Comparison of ENCODE assay signal across 11 cellular contexts in the genomic region with DNA sequence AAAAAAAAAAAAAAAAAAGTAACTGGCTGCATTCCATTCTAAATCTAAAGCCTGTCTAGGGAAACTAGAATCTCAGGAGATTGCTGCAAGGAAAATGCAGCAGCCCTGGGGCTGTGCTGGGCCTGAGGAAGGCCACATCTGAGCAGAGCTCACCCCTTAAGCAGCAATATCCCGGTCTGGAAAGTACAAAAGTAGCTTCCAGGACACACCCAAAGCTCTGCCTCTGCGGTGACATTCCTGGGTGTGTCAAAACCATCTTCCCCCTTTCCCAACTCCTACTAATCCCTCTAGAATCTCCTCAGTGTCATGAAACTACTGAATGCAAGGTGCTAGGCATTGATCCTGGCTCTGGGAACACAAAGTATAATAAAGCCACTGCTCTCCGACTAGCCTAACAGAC. TPM values are rescaled to one million over a fixed set of nuclear protein-coding genes. Genes with fewer than 3 reads are reported as not detected.
A peak's percentile ranks its signal among the peaks of the same experiment; 100 is the strongest.
DNase-seq lines count a peak whose midpoint lies in the region; ATAC-seq and TF ChIP-seq lines count a peak whose summit lies in the region.
"Had no signal": no experiment of that assay in that cellular context is flagged by ENCODE, and none has a peak within 500 bp of the region (broad histone marks: within the 10 kb centered on the region; RNA-seq: fewer than 3 reads in every experiment).

No MANE protein-coding gene starts in this region.

- DNase-seq in activated T-cell treated with anti-CD3 and anti-CD28 coated beads, Interleukin-2, amount 50 U/mL, for 24 hours = no peak
- DNase-seq in activated T-cell treated with anti-CD3 and anti-CD28 coated beads, Interleukin-2, amount 50 U/mL, for 4 hours = no peak
- DNase-seq in activated T-helper 1 cell treated with anti-CD3 and anti-CD28 coated beads, Interleukin-12 subunit alpha, Interleukin-12 subunit beta, Interleukin-2, Interleukin-4 antibody, amounts not matched to agents 30 ng/mL and 10 ng/mL and 1 ng/mL, durations not matched to agents 14 hours and 24 hours and 36 hours (ENCODE audit: low spot score) = no peak
- DNase-seq in kidney glomerular epithelial cell (lab: John Stamatoyannopoulos, UW) (peak; percentile 28), transverse colon (peak; percentile 25), esophagus muscularis mucosa (ENCODE audit: extremely low spot score) (no peak), iPS-NIHi7 (ENCODE audit: extremely low spot score) (no peak)
- DNase-seq: NCI-H187, NCI-H510A treated with DMSO at 0.1 percent for 48 hours, Peyer's patch had no signal

- intact Hi-C loops in activated T-helper 1 cell treated with anti-CD3 and anti-CD28 coated beads, Interleukin-12 subunit alpha, Interleukin-12 subunit beta, Interleukin-2, Interleukin-4 antibody, amounts not matched to agents 30 ng/mL and 10 ng/mL and 1 ng/mL, durations not matched to agents 14 hours and 24 hours and 36 hours (cut with micrococcal nuclease) = no loop called here
- intact Hi-C loops in transverse colon (cut with DNase I; ENCODE audit: low total_unique reads) (no loop called here), esophagus muscularis mucosa (cut with DNase I) (no loop called here)

- no peaks in the 10 kb centered on the region for H3K9me3 Mint-ChIP-seq in activated T-cell treated with anti-CD3 and anti-CD28 coated beads, Interleukin-2, amount 50 U/mL, for 24 hours
- no peaks in the 10 kb centered on the region for H3K9me3 Mint-ChIP-seq in activated T-cell treated with anti-CD3 and anti-CD28 coated beads, Interleukin-2, amount 50 U/mL, for 4 hours
- H3K9me3 Mint-ChIP-seq in activated T-helper 1 cell treated with anti-CD3 and anti-CD28 coated beads, Interleukin-12 subunit alpha, Interleukin-12 subunit beta, Interleukin-2, Interleukin-4 antibody, amounts not matched to agents 30 ng/mL and 10 ng/mL and 1 ng/mL, durations not matched to agents 14 hours and 24 hours and 36 hours = no peaks in the 10 kb centered on the region

- no peaks in the 10 kb centered on the region for H3K36me3 ChIP-seq in transverse colon
- no peaks in the 10 kb centered on the region for H3K36me3 ChIP-seq in esophagus muscularis mucosa
- H3K36me3 ChIP-seq: Peyer's patch had no signal

- TF ChIP-seq EP300 in transverse colon (IDR thresholded peaks at IDR 0.05; ENCODE audit: low read depth) (no peak), esophagus muscularis mucosa (IDR thresholded peaks at IDR 0.05) (no peak)

- peak overlapping the region; percentile 8 for H3K27ac Mint-ChIP-seq in activated T-cell treated with anti-CD3 and anti-CD28 coated beads, Interleukin-2, amount 50 U/mL, for 24 hours
- no peak overlapping the region for H3K27ac Mint-ChIP-seq in activated T-helper 1 cell treated with anti-CD3 and anti-CD28 coated beads, Interleukin-12 subunit alpha, Interleukin-12 subunit beta, Interleukin-2, Interleukin-4 antibody, amounts not matched to agents 30 ng/mL and 10 ng/mL and 1 ng/mL, durations not matched to agents 14 hours and 24 hours and 36 hours

- WGBS in transverse colon (ENCODE audit: low coverage in 1 of 2), 2 donors = 56% methylated on average over 3 of the region's 3 CpGs; no CpG with 5 or more reads in 1 of the 2 donors
- WGBS in esophagus muscularis mucosa = 84% methylated on average over 3 of the region's 3 CpGs

- no peaks in the 10 kb centered on the region for H3K9me3 ChIP-seq in transverse colon
- no peaks in the 10 kb centered on the region for H3K9me3 ChIP-seq in esophagus muscularis mucosa
- H3K9me3 ChIP-seq: Peyer's patch had no signal

- TF ChIP-seq CTCF in transverse colon (IDR thresholded peaks at IDR 0.05) (no peak), esophagus muscularis mucosa (IDR thresholded peaks at IDR 0.05) (no peak)

- peaks cover 0 to 11% (median 0%) of the 10 kb centered on the region in 4 donors for H3K4me1 ChIP-seq in transverse colon
- peaks cover 2 to 7% (median 5%) of the 10 kb centered on the region in 4 donors for H3K4me1 ChIP-seq in esophagus muscularis mucosa

- no peaks in the 10 kb centered on the region for H3K27me3 Mint-ChIP-seq in activated T-cell treated with anti-CD3 and anti-CD28 coated beads, Interleukin-2, amount 50 U/mL, for 24 hours
- H3K27me3 Mint-ChIP-seq in activated T-cell treated with anti-CD3 and anti-CD28 coated beads, Interleukin-2, amount 50 U/mL, for 4 hours (ENCODE audit: low read depth) = no peaks in the 10 kb centered on the region
- H3K27me3 Mint-ChIP-seq in activated T-helper 1 cell treated with anti-CD3 and anti-CD28 coated beads, Interleukin-12 subunit alpha, Interleukin-12 subunit beta, Interleukin-2, Interleukin-4 antibody, amounts not matched to agents 30 ng/mL and 10 ng/mL and 1 ng/mL, durations not matched to agents 14 hours and 24 hours and 36 hours (ENCODE audit: insufficient read depth) = no peaks in the 10 kb centered on the region

- ATAC-seq in activated T-cell treated with anti-CD3 and anti-CD28 coated beads, Interleukin-2, amount 50 U/mL, for 4 hours = no peak
- ATAC-seq in GM18517 (IDR thresholded peaks at IDR 0.05; ENCODE audit: unreplicated experiment) = no peak

- H3K4me3 Mint-ChIP-seq in activated T-cell treated with anti-CD3 and anti-CD28 coated beads, Interleukin-2, amount 50 U/mL, for 24 hours = no peak overlapping the region
- no peak overlapping the region for H3K4me3 Mint-ChIP-seq in activated T-cell treated with anti-CD3 and anti-CD28 coated beads, Interleukin-2, amount 50 U/mL, for 4 hours
- peak overlapping the region; percentile 2 for H3K4me3 Mint-ChIP-seq in activated T-helper 1 cell treated with anti-CD3 and anti-CD28 coated beads, Interleukin-12 subunit alpha, Interleukin-12 subunit beta, Interleukin-2, Interleukin-4 antibody, amounts not matched to agents 30 ng/mL and 10 ng/mL and 1 ng/mL, durations not matched to agents 14 hours and 24 hours and 36 hours

- in situ Hi-C loops in transverse colon (cut with MboI; ENCODE audit: low pct_ligation_motif_present in 1 of 4, low pct_unique_long_range_greater_than_20kb in 1 of 4, low sequenced_read_pairs in 3 of 4) = no loop called here

- TF ChIP-seq POLR2A in transverse colon (IDR thresholded peaks at IDR 0.05) = no peak
- no peak for TF ChIP-seq POLR2A in esophagus muscularis mucosa (IDR thresholded peaks at IDR 0.05; ENCODE audit: low read depth)

- H3K4me3 ChIP-seq in transverse colon (no peak overlapping the region), esophagus muscularis mucosa (no peak overlapping the region)
- H3K4me3 ChIP-seq: Peyer's patch had no signal

- peaks cover 44% of the 10 kb centered on the region for H3K36me3 Mint-ChIP-seq in activated T-cell treated with anti-CD3 and anti-CD28 coated beads, Interleukin-2, amount 50 U/mL, for 24 hours (ENCODE audit: low read depth)
- H3K36me3 Mint-ChIP-seq in activated T-cell treated with anti-CD3 and anti-CD28 coated beads, Interleukin-2, amount 50 U/mL, for 4 hours (ENCODE audit: insufficient read depth) = peaks cover 13% of the 10 kb centered on the region
- peaks cover 36% of the 10 kb centered on the region for H3K36me3 Mint-ChIP-seq in activated T-helper 1 cell treated with anti-CD3 and anti-CD28 coated beads, Interleukin-12 subunit alpha, Interleukin-12 subunit beta, Interleukin-2, Interleukin-4 antibody, amounts not matched to agents 30 ng/mL and 10 ng/mL and 1 ng/mL, durations not matched to agents 14 hours and 24 hours and 36 hours (ENCODE audit: low read depth)

- no peak overlapping the region for H3K27ac ChIP-seq in transverse colon
- no peak overlapping the region for H3K27ac ChIP-seq in esophagus muscularis mucosa (replicated peaks in 1 of 4)
- H3K27ac ChIP-seq: Peyer's patch had no signal

- H3K27me3 ChIP-seq in transverse colon = no peaks in the 10 kb centered on the region
- H3K27me3 ChIP-seq in esophagus muscularis mucosa = peaks cover 0 to 63% (median 4%) of the 10 kb centered on the region in 4 donors
- H3K27me3 ChIP-seq: Peyer's patch had no signal

- H3K4me1 Mint-ChIP-seq in activated T-cell treated with anti-CD3 and anti-CD28 coated beads, Interleukin-2, amount 50 U/mL, for 24 hours (ENCODE audit: low read depth) = peaks cover 62% of the 10 kb centered on the region
- H3K4me1 Mint-ChIP-seq in activated T-cell treated with anti-CD3 and anti-CD28 coated beads, Interleukin-2, amount 50 U/mL, for 4 hours (ENCODE audit: low read depth) = peaks cover 58% of the 10 kb centered on the region
- peaks cover 60% of the 10 kb centered on the region for H3K4me1 Mint-ChIP-seq in activated T-helper 1 cell treated with anti-CD3 and anti-CD28 coated beads, Interleukin-12 subunit alpha, Interleukin-12 subunit beta, Interleukin-2, Interleukin-4 antibody, amounts not matched to agents 30 ng/mL and 10 ng/mL and 1 ng/mL, durations not matched to agents 14 hours and 24 hours and 36 hours (ENCODE audit: low read depth)

RNA-seq across cellular contexts. Expression of a gene that starts 5.0 kb away (rescaled TPM):
- total RNA-seq in activated T-cell treated with anti-CD3 and anti-CD28 coated beads, Interleukin-2, amount 50 U/mL, for 4 hours = 10 to 100 TPM in 1 of 3 donors, 1 to 10 TPM in 2; 8.9 to 12.1 (median 9.2) TPM
- 28.0 and 29.6 TPM in 2 replicates for total RNA-seq in activated T-helper 1 cell treated with anti-CD3 and anti-CD28 coated beads, Interleukin-12 subunit alpha, Interleukin-12 subunit beta, Interleukin-2, Interleukin-4 antibody, amounts not matched to agents 30 ng/mL and 10 ng/mL and 1 ng/mL, durations not matched to agents 14 hours and 24 hours and 36 hours
- total RNA-seq in transverse colon (10 to 100 TPM in 1 of 4 donors, 1 to 10 TPM in 3; 1.9 to 11.9 (median 5.1) TPM), esophagus muscularis mucosa (1 to 10 TPM in 1 of 4 donors, under 1 TPM in 2, not detected in 1; 0.66 to 3.7 (median 0.98) TPM)

RNA-seq across cellular contexts. Expression of a gene that starts 14.6 kb away (rescaled TPM):
- total RNA-seq in activated T-cell treated with anti-CD3 and anti-CD28 coated beads, Interleukin-2, amount 50 U/mL, for 4 hours = 10 to 100 TPM in 2 of 3 donors, 1 to 10 TPM in 1; 9.4 to 15.1 (median 14.7) TPM
- 25.8 and 27.4 TPM in 2 replicates for total RNA-seq in activated T-helper 1 cell treated with anti-CD3 and anti-CD28 coated beads, Interleukin-12 subunit alpha, Interleukin-12 subunit beta, Interleukin-2, Interleukin-4 antibody, amounts not matched to agents 30 ng/mL and 10 ng/mL and 1 ng/mL, durations not matched to agents 14 hours and 24 hours and 36 hours
- total RNA-seq in transverse colon (10 to 100 TPM; 19.2 to 52.5 (median 32.6) TPM), esophagus muscularis mucosa (1 to 10 TPM in 2 of 4 donors, under 1 TPM in 2; 0.69 to 2.7 (median 1.0) TPM)

RNA-seq across cellular contexts. Expression of a gene that starts 30.0 kb away (rescaled TPM):
- 10 to 100 TPM; 38.7 to 43.4 (median 42.1) TPM for total RNA-seq in activated T-cell treated with anti-CD3 and anti-CD28 coated beads, Interleukin-2, amount 50 U/mL, for 4 hours
- 67.8 and 71.6 TPM in 2 replicates for total RNA-seq in activated T-helper 1 cell treated with anti-CD3 and anti-CD28 coated beads, Interleukin-12 subunit alpha, Interleukin-12 subunit beta, Interleukin-2, Interleukin-4 antibody, amounts not matched to agents 30 ng/mL and 10 ng/mL and 1 ng/mL, durations not matched to agents 14 hours and 24 hours and 36 hours
- total RNA-seq in transverse colon (10 to 100 TPM; 17.3 to 84.9 (median 27.2) TPM), esophagus muscularis mucosa (10 to 100 TPM in 1 of 4 donors, 1 to 10 TPM in 3; 6.9 to 15.9 (median 7.5) TPM)

RNA-seq across cellular contexts. Expression of a gene that starts 50.0 kb away (rescaled TPM):
- total RNA-seq in activated T-cell treated with anti-CD3 and anti-CD28 coated beads, Interleukin-2, amount 50 U/mL, for 4 hours = 100 to 1,000 TPM; 101 to 108 (median 102) TPM
- total RNA-seq in activated T-helper 1 cell treated with anti-CD3 and anti-CD28 coated beads, Interleukin-12 subunit alpha, Interleukin-12 subunit beta, Interleukin-2, Interleukin-4 antibody, amounts not matched to agents 30 ng/mL and 10 ng/mL and 1 ng/mL, durations not matched to agents 14 hours and 24 hours and 36 hours = 101 and 104 TPM in 2 replicates
- total RNA-seq in transverse colon (100 to 1,000 TPM; 112 to 929 (median 402) TPM), esophagus muscularis mucosa (100 to 1,000 TPM in 1 of 4 donors, 10 to 100 TPM in 3; 59.3 to 104 (median 81.7) TPM)

RNA-seq across cellular contexts. Expression of a gene that starts 55.2 kb away (rescaled TPM):
- total RNA-seq in activated T-cell treated with anti-CD3 and anti-CD28 coated beads, Interleukin-2, amount 50 U/mL, for 4 hours = 10 to 100 TPM; 29.2 to 33.2 (median 29.4) TPM
- 48.2 and 54.9 TPM in 2 replicates for total RNA-seq in activated T-helper 1 cell treated with anti-CD3 and anti-CD28 coated beads, Interleukin-12 subunit alpha, Interleukin-12 subunit beta, Interleukin-2, Interleukin-4 antibody, amounts not matched to agents 30 ng/mL and 10 ng/mL and 1 ng/mL, durations not matched to agents 14 hours and 24 hours and 36 hours
- total RNA-seq in transverse colon (10 to 100 TPM in 3 of 4 donors, 1 to 10 TPM in 1; 6.8 to 16.8 (median 11.1) TPM), esophagus muscularis mucosa (1 to 10 TPM; 4.5 to 7.1 (median 5.7) TPM)

Comparison
In these comparisons a context has a peak if more than half of its experiments do, and no peak if none do; other contexts are left out.
1. DNase-seq: peak in kidney glomerular epithelial cell (single experiment) and transverse colon (single experiment); none in activated T-cell treated with anti-CD3 and anti-CD28 coated beads, Interleukin-2, amount 50 U/mL, for 24 hours (single experiment), activated T-cell treated with anti-CD3 and anti-CD28 coated beads, Interleukin-2, amount 50 U/mL, for 4 hours (single experiment), activated T-helper 1 cell treated with anti-CD3 and anti-CD28 coated beads, Interleukin-12 subunit alpha, Interleukin-12 subunit beta, Interleukin-2, Interleukin-4 antibody, amounts not matched to agents 30 ng/mL and 10 ng/mL and 1 ng/mL, durations not matched to agents 14 hours and 24 hours and 36 hours (single experiment), esophagus muscularis mucosa (single experiment) and iPS-NIHi7 (single experiment).